1 cellular context compared by ENCODE assay signal in genomic region chr11:69664901-69665300, GRCh38.
TF ChIP-seq lines count a peak whose summit lies in the region.

No MANE protein-coding gene starts in this region.

TF ChIP-seq in SK-N-SH, 30 proteins besides CTCF, POLR2A, EP300 and RAD21 (continued from another document):
- TF ChIP-seq REST (IDR thresholded peaks at IDR 0.05; ENCODE audit: low read depth, low read length): no peak
- no peak for TF ChIP-seq TEAD4 (IDR thresholded peaks at IDR 0.05; ENCODE audit: borderline replicate concordance, insufficient read depth)
- no peak for TF ChIP-seq JUND (IDR thresholded peaks at IDR 0.05)
- no peak for TF ChIP-seq NRF1 (IDR thresholded peaks at IDR 0.05; ENCODE audit: low read depth, low read length)
- TF ChIP-seq RFX5 (IDR thresholded peaks at IDR 0.05; ENCODE audit: low read length): no peak
- no peak for TF ChIP-seq ELF1 (IDR thresholded peaks at IDR 0.05)
- TF ChIP-seq YY1 (IDR thresholded peaks at IDR 0.05; ENCODE audit: low read depth): no peak
- no peak for TF ChIP-seq ZBTB33 (IDR thresholded peaks at IDR 0.05; ENCODE audit: borderline replicate concordance, low read depth)
- TF ChIP-seq USF2 (IDR thresholded peaks at IDR 0.05; ENCODE audit: borderline replicate concordance, low read depth, low read length): no peak
- TF ChIP-seq FOXM1 (IDR thresholded peaks at IDR 0.05; ENCODE audit: low read depth): no peak
- no peak for TF ChIP-seq TCF12 (IDR thresholded peaks at IDR 0.05)
- TF ChIP-seq RCOR1 (IDR thresholded peaks at IDR 0.05; ENCODE audit: low read length): no peak
- TF ChIP-seq GATA2 (CRISPR knock-in tag; IDR thresholded peaks at IDR 0.05): no peak
- no peak for TF ChIP-seq IRF3 (IDR thresholded peaks at IDR 0.05; ENCODE audit: low read depth, low read length)
- TF ChIP-seq USF1 (IDR thresholded peaks at IDR 0.05; ENCODE audit: borderline replicate concordance, low read depth): no peak
- TF ChIP-seq POLR2AphosphoS5 (IDR thresholded peaks at IDR 0.05; ENCODE audit: low read depth, low read length): no peak
- TF ChIP-seq EZH2phosphoT487 (IDR thresholded peaks at IDR 0.05; ENCODE audit: borderline replicate concordance, low read depth): no peak
